27 cellular contexts compared by ENCODE assay signal in genomic region chr9:38439916-38440301, GRCh38. TPM values are rescaled to one million over a fixed set of nuclear protein-coding genes. Genes with fewer than 3 reads are reported as not detected.
DNase-seq lines count a peak whose midpoint lies in the region; ATAC-seq, FAIRE-seq and TF ChIP-seq lines count a peak whose summit lies in the region.
"Had no signal": no experiment of that assay in that cellular context is flagged by ENCODE, and none has a peak within 500 bp of the region (broad histone marks: within the 10 kb centered on the region; RNA-seq: fewer than 3 reads in every experiment).

No MANE protein-coding gene starts in this region.

- no TSS peak for BruUV-seq in HepG2 (replicated peaks; lab: Mats Ljungman, UMichigan)

- TF ChIP-seq POLR2A in HepG2 (IDR thresholded peaks at IDR 0.05; ENCODE audit: insufficient read depth in 1 of 2, low read depth in 2 of 2, low read length in 2 of 2), result no peak
- TF ChIP-seq POLR2A in right lobe of liver (IDR thresholded peaks at IDR 0.05), result no peak

- H3K4me2 ChIP-seq in HepG2 (ENCODE audit: low read depth, low read length), result peak overlapping the region; percentile 52; the same call in 1 of the 2 replicates
- H3K4me2 ChIP-seq: A549, BLaER1 had no signal

- DNase-seq in HepG2 (ENCODE audit: low spot score), result no peak
- DNase-seq in right lobe of liver, result no peak
- peak; percentile 11 for DNase-seq in ecto neural progenitor cell (ENCODE audit: low spot score)
- DNase-seq in central memory CD4-positive, alpha-beta T cell, result no peak
- DNase-seq in islet precursor cell, result no peak
- DNase-seq: ACHN; BE2C; C1 segment of cervical spinal cord; CD4-positive, alpha-beta memory T cell; CD4-positive, CD25-positive, alpha-beta regulatory T cell; CD8-positive, alpha-beta memory T cell; COR-L47; DMS 273 treated with DMSO at 0.1 percent for 48 hours; DMS153; DMS53; DMS79; DND-41; EL had no signal

- H3K9me3 ChIP-seq in HepG2 (ENCODE audit: low read length), result no peaks in the 10 kb centered on the region
- no peaks in the 10 kb centered on the region for H3K9me3 ChIP-seq in right lobe of liver
- H3K9me3 ChIP-seq: BE2C, BLaER1 had no signal

- no peak overlapping the region for H2AFZ ChIP-seq in HepG2 (ENCODE audit: low read length)

- POLR2A ChIA-PET in HepG2 (lab: Yijun Ruan, JAX), result no interaction called here

- no peak overlapping the region for H3K4me3 ChIP-seq in HepG2 (replicated peaks in 1 of 3; ENCODE audit: insufficient read depth in 1 of 3, low read depth in 2 of 3, low read length in 3 of 3)
- no peak overlapping the region for H3K4me3 ChIP-seq in right lobe of liver
- H3K4me3 ChIP-seq: A549, BLaER1, GM12878 had no signal

- CTCF ChIA-PET in HepG2 (lab: Yijun Ruan, JAX; ENCODE audit: low intra/inter-chr PET ratio, low total read pairs), result no interaction called here

- ATAC-seq in HepG2, result no peak
- no peak for ATAC-seq in right lobe of liver
- ATAC-seq: A549, GM12878 had no signal

- no peak overlapping the region for H3K9ac ChIP-seq in HepG2 (ENCODE audit: insufficient read depth, low read depth, low read length)
- H3K9ac ChIP-seq: BLaER1 had no signal

- no peaks in the 10 kb centered on the region for H4K20me1 ChIP-seq in HepG2 (ENCODE audit: insufficient read depth, low read length)
- H4K20me1 ChIP-seq: BLaER1 had no signal

- no peak for TF ChIP-seq EP300 in HepG2 (IDR thresholded peaks at IDR 0.05; ENCODE audit: low read depth in 2 of 2, low read length in 2 of 2)
- no peak for TF ChIP-seq EP300 in HepG2 (CRISPR knock-in tag; IDR thresholded peaks at IDR 0.05; ENCODE audit: borderline replicate concordance)

- in situ Hi-C loops in HepG2 (cut with HindIII; ENCODE audit: extremely low pct_ligation_motif_present, low pct_unique_long_range_greater_than_20kb), result no loop called here

- TF ChIP-seq CTCF in HepG2 (CRISPR knock-in tag; IDR thresholded peaks at IDR 0.05) (no peak), right lobe of liver (IDR thresholded peaks at IDR 0.05) (no peak)

- no peak for TF ChIP-seq RAD21 in HepG2 (CRISPR knock-in tag; IDR thresholded peaks at IDR 0.05)

- H3K36me3 ChIP-seq in HepG2 (replicated peaks in 1 of 2; ENCODE audit: control insufficient read depth in 1 of 2, insufficient read depth in 2 of 2, low read length in 2 of 2) (0 out of 5 replicates have a peak, but pooled peaks cover 0 to 2% of the 10 kb centered on the region in 2 experiments), right lobe of liver (no peaks in the 10 kb centered on the region)
- H3K36me3 ChIP-seq: BLaER1 had no signal

- H3K4me1 ChIP-seq in HepG2 (ENCODE audit: insufficient read depth, low read length), result peaks cover 86% of the 10 kb centered on the region
- peaks cover 0 to 12% (median 6%) of the 10 kb centered on the region in 4 donors for H3K4me1 ChIP-seq in right lobe of liver
- H3K4me1 ChIP-seq: BE2C had no signal

- H3K79me2 ChIP-seq in HepG2 (ENCODE audit: insufficient read depth, low read length), result peaks cover 5% of the 10 kb centered on the region

- no peak for FAIRE-seq in HepG2 (lab: Jason Lieb, UNC)
- FAIRE-seq: A549, GM12878, GM12892, GM18507 had no signal

- H3K27me3 ChIP-seq in HepG2 (ENCODE audit: control insufficient read depth in 1 of 2, insufficient read depth in 2 of 2, low read length in 2 of 2) (no peaks in the 10 kb centered on the region), right lobe of liver (no peaks in the 10 kb centered on the region)
- H3K27me3 ChIP-seq: BE2C, BLaER1 had no signal

- intact Hi-C loops in HepG2 (cut with micrococcal nuclease; ENCODE audit: unreplicated experiment), result loop anchor here (10.0 kb wide), 2 partner anchors 65 to 395 kb away; no protein-coding TSS in a partner anchor
- intact Hi-C loops in right lobe of liver (cut with DNase I), result no loop called here

- H3K27ac ChIP-seq in HepG2 (ENCODE audit: extremely low read length, insufficient read depth, low read length) (no peak overlapping the region), right lobe of liver (no peak overlapping the region)
- H3K27ac ChIP-seq: 22Rv1, BLaER1 had no signal

- WGBS in HepG2 (ENCODE audit: low lambda C conversion rate), result 93% methylated on average over 1 of the region's 1 CpG
- 94% methylated on average over 1 of the region's 1 CpG for WGBS in right lobe of liver (ENCODE audit: insufficient coverage, low coverage, low lambda C conversion rate, missing lambda C conversion rate)

TF ChIP-seq in HepG2, 621 proteins besides CTCF, POLR2A, EP300 and RAD21:
- TF ChIP-seq ZMYM3 (CRISPR knock-in tag; IDR thresholded peaks at IDR 0.05) (peak; percentile 60), MAF1 (CRISPR knock-in tag; IDR thresholded peaks at IDR 0.05; ENCODE audit: borderline replicate concordance) (no peak), ZNF629 (CRISPR knock-in tag; conservative IDR thresholded peaks at IDR 0.05) (peak; percentile 91), NFYC (CRISPR knock-in tag; IDR thresholded peaks at IDR 0.05) (no peak)

RNA-seq across cellular contexts. Expression of gene IGFBPL1, which starts 15.7 kb away (rescaled TPM):
- total RNA-seq in HepG2 (2016; rRNA removed; fragmentation: Illumina TruSeq; extraction: Trizol) (0.24 and 0.44 TPM in 2 replicates), right lobe of liver (1 to 10 TPM in 2 of 6 experiments, under 1 TPM in 3, not detected in 1; 0.20 to 2.7 (median 0.44) TPM)
- not detected in 2 replicates for total RNA-seq in HepG2 (2016; cell fraction: cytosol; rRNA removed; fragmentation: Illumina TruSeq; extraction: Trizol; ENCODE audit: low read depth)
- total RNA-seq in HepG2 (2016; cell fraction: insoluble cytoplasmic fraction; rRNA removed; fragmentation: Illumina TruSeq; extraction: Trizol), result 0.24 TPM in 1 of 2 replicates, not detected in the other
- total RNA-seq in HepG2 (2016; cell fraction: membrane; rRNA removed; fragmentation: Illumina TruSeq; extraction: Trizol), result not detected in 2 replicates
- not detected in 2 replicates for total RNA-seq in HepG2 (2016; cell fraction: nucleus; rRNA removed; fragmentation: Illumina TruSeq; extraction: Trizol)
- 0.07 TPM in 1 of 2 replicates, not detected in the other for polyA plus RNA-seq in HepG2 (2011; rRNA removed)
- 0.12 TPM in 1 of 2 replicates, not detected in the other for polyA plus RNA-seq in HepG2 (2011; cell fraction: cytosol; rRNA removed)
- not detected in 2 replicates for polyA plus RNA-seq in HepG2 (2011; cell fraction: nucleus; rRNA removed)
- polyA plus RNA-seq in HepG2 (2012), result not detected in 2 replicates
- not detected in 2 replicates for polyA plus RNA-seq in HepG2 (2016; cell fraction: cytosol; fragmentation: Illumina TruSeq; extraction: Trizol; ENCODE audit: low read depth)
- polyA plus RNA-seq in HepG2 (2016; cell fraction: insoluble cytoplasmic fraction; fragmentation: Illumina TruSeq; extraction: Trizol; ENCODE audit: low read depth), result not detected in 2 replicates
- not detected in 2 replicates for polyA plus RNA-seq in HepG2 (2016; cell fraction: membrane; fragmentation: Illumina TruSeq; extraction: Trizol; ENCODE audit: low read depth)
- polyA plus RNA-seq in HepG2 (2016; cell fraction: nucleus; fragmentation: Illumina TruSeq; extraction: Trizol; ENCODE audit: insufficient read depth, low read depth), result not detected in 2 replicates
- polyA minus RNA-seq in HepG2 (2011; rRNA and poly(A)+ RNA removed; ENCODE audit: low replicate concordance), result not detected in 2 replicates
- not detected in 2 replicates for polyA minus RNA-seq in HepG2 (2011; cell fraction: cytosol; rRNA and poly(A)+ RNA removed)
- not detected in 2 replicates for polyA minus RNA-seq in HepG2 (2011; cell fraction: nucleus; rRNA and poly(A)+ RNA removed)
- total RNA-seq: A172; CD4-positive, alpha-beta memory T cell; CD4-positive, CD25-positive, alpha-beta regulatory T cell; CD8-positive, alpha-beta memory T cell; G401; GM12878 had no signal
- polyA plus RNA-seq: CD14-positive monocyte; CD4-positive, alpha-beta memory T cell; CD4-positive, CD25-positive, alpha-beta regulatory T cell; CD8-positive, alpha-beta memory T cell had no signal

RNA-seq across cellular contexts. Expression of gene ALDH1B1, which starts 47.4 kb away (rescaled TPM):
- total RNA-seq in HepG2 (2016; rRNA removed; fragmentation: Illumina TruSeq; extraction: Trizol), result 125 and 159 TPM in 2 replicates
- 11.5 TPM in 2 replicates for total RNA-seq in HepG2 (2016; cell fraction: cytosol; rRNA removed; fragmentation: Illumina TruSeq; extraction: Trizol; ENCODE audit: low read depth)
- total RNA-seq in HepG2 (2016; cell fraction: insoluble cytoplasmic fraction; rRNA removed; fragmentation: Illumina TruSeq; extraction: Trizol), result 126 and 146 TPM in 2 replicates
- total RNA-seq in HepG2 (2016; cell fraction: membrane; rRNA removed; fragmentation: Illumina TruSeq; extraction: Trizol), result 48.8 and 50.7 TPM in 2 replicates
- 50.9 and 56.2 TPM in 2 replicates for total RNA-seq in HepG2 (2016; cell fraction: nucleus; rRNA removed; fragmentation: Illumina TruSeq; extraction: Trizol)
- polyA plus RNA-seq in HepG2 (2011; rRNA removed), result 45.1 and 49.5 TPM in 2 replicates
- 39.2 and 42.4 TPM in 2 replicates for polyA plus RNA-seq in HepG2 (2011; cell fraction: cytosol; rRNA removed)
- polyA plus RNA-seq in HepG2 (2011; cell fraction: nucleus; rRNA removed), result 15.7 and 19.6 TPM in 2 replicates
- 51.6 and 52.8 TPM in 2 replicates for polyA plus RNA-seq in HepG2 (2012)
- 7.5 and 7.7 TPM in 2 replicates for polyA plus RNA-seq in HepG2 (2016; cell fraction: cytosol; fragmentation: Illumina TruSeq; extraction: Trizol; ENCODE audit: low read depth)
- 131 and 144 TPM in 2 replicates for polyA plus RNA-seq in HepG2 (2016; cell fraction: insoluble cytoplasmic fraction; fragmentation: Illumina TruSeq; extraction: Trizol; ENCODE audit: low read depth)
- 23.3 and 23.6 TPM in 2 replicates for polyA plus RNA-seq in HepG2 (2016; cell fraction: membrane; fragmentation: Illumina TruSeq; extraction: Trizol; ENCODE audit: low read depth)
- polyA plus RNA-seq in HepG2 (2016; cell fraction: nucleus; fragmentation: Illumina TruSeq; extraction: Trizol; ENCODE audit: insufficient read depth, low read depth), result 57.5 and 58.3 TPM in 2 replicates
- 58.5 and 119 TPM in 2 replicates for polyA minus RNA-seq in HepG2 (2011; rRNA and poly(A)+ RNA removed; ENCODE audit: low replicate concordance)
- polyA minus RNA-seq in HepG2 (2011; cell fraction: cytosol; rRNA and poly(A)+ RNA removed), result 51.9 and 56.8 TPM in 2 replicates
- polyA minus RNA-seq in HepG2 (2011; cell fraction: nucleus; rRNA and poly(A)+ RNA removed), result 20.2 and 23.6 TPM in 2 replicates
- 100 to 1,000 TPM in 2 of 6 experiments, 10 to 100 TPM in 4; 61.6 to 179 (median 81.8) TPM for total RNA-seq in right lobe of liver
